In the genomic region with DNA sequence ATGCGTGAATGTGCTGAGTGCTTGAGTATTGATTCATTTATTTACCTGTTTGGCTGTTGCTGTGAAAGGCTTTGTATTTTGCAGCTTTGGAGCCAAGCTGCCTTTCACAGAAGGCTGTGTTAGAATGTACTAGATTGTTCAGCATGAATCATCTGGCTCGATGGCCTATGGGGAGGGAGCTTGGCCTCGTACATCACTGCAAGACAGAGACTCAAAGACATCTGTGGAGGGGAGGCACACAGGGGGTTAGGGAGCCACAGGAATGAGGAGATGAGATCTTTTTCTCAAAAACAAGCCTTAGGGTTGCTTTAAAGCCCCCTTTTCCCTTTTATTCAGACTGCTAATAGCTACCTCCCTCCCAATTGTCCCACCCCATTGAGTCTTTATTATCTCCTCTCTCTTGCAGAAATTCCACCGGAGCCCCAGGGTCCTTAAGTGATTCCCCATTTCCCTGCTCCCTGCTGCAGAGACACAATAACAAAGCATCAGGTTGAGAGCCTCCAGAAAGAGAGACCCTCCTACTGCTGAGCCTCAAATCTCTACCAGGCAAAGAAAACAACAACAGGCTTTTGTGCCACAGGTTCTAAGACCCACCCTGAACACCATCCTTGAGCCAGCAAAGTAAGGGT, we compare ENCODE assay signal across 16 cellular contexts.
A peak's percentile ranks its signal among the peaks of the same experiment; 100 is the strongest.
DNase-seq lines count a peak whose midpoint lies in the region; ATAC-seq and TF ChIP-seq lines count a peak whose summit lies in the region.
"Had no signal": no experiment of that assay in that cellular context is flagged by ENCODE, and none has a peak within 500 bp of the region (broad histone marks: within the 10 kb centered on the region; RNA-seq: fewer than 3 reads in every experiment).

No MANE protein-coding gene starts in this region.

- no peaks in the 10 kb centered on the region for H3K36me3 Mint-ChIP-seq in endodermal cell (ENCODE audit: low read depth)

- H2AFZ ChIP-seq in PC-3 (ENCODE audit: low read length): no peak overlapping the region

- H3K4me2 ChIP-seq in PC-3 (ENCODE audit: low read length): peak overlapping the region; percentile 66

- H3K27me3 Mint-ChIP-seq in endodermal cell (ENCODE audit: insufficient read depth): no peaks in the 10 kb centered on the region

- ATAC-seq in PC-3 (peak; percentile 70), esophagus mucosa (peak; percentile 31), upper lobe of right lung (no peak), HG02840 (IDR thresholded peaks at IDR 0.05; ENCODE audit: low FRiP score, unreplicated experiment) (no peak), HG03025 (IDR thresholded peaks at IDR 0.05; ENCODE audit: low FRiP score, unreplicated experiment) (no peak)
- ATAC-seq: SK-N-SH treated with all-trans-retinoic acid at 6 μM for 48 hours had no signal

- peak in 8 of 14 donors; percentile 9 to 64 (median 33) for DNase-seq in C1 segment of cervical spinal cord (lab: John Stamatoyannopoulos, UW)
- peak; percentile 79 for DNase-seq in PC-3
- peak; percentile 49 for DNase-seq in middle frontal gyrus (ENCODE audit: extremely low spot score, low spot score)
- DNase-seq in endodermal cell: no peak
- no peak for DNase-seq in upper lobe of right lung
- DNase-seq: activated CD4-positive, alpha-beta T cell treated with anti-CD3 and anti-CD28 coated beads for 1 hour; DND-41; glutamatergic neuron; NCI-H526 had no signal

- H3K4me3 Mint-ChIP-seq in endodermal cell: no peak overlapping the region
- H3K4me3 Mint-ChIP-seq: activated T-helper 1 cell treated with anti-CD3 and anti-CD28 coated beads, Interleukin-12 subunit alpha, Interleukin-12 subunit beta, Interleukin-2, Interleukin-4 antibody, amounts not matched to agents 30 ng/mL and 10 ng/mL and 1 ng/mL, durations not matched to agents 14 hours and 24 hours and 36 hours had no signal

- H3K27ac ChIP-seq in PC-3 (ENCODE audit: low read length): peak overlapping the region; percentile 64
- H3K27ac ChIP-seq in endodermal cell (ENCODE audit: low read depth, low read length): no peak overlapping the region
- H3K27ac ChIP-seq in upper lobe of right lung: no peak overlapping the region
- H3K27ac ChIP-seq: right atrium auricular region, thoracic aorta had no signal

- BruUV-seq in PC-3 (replicated peaks; lab: Mats Ljungman, UMichigan): no TSS peak

- H4K20me1 ChIP-seq in PC-3 (ENCODE audit: low read length): no peaks in the 10 kb centered on the region

- no peaks in the 10 kb centered on the region for H3K9me2 ChIP-seq in PC-3 (replicated peaks; ENCODE audit: low read length)

- CTCF ChIA-PET in PC-3 (lab: Charles Lee): no interaction called here

- H3K4me1 Mint-ChIP-seq in endodermal cell: peaks cover 15% of the 10 kb centered on the region

- intact Hi-C loops in PC-3 (cut with micrococcal nuclease): no loop called here
- intact Hi-C loops in upper lobe of right lung (cut with DNase I): no loop called here

- H3K79me2 ChIP-seq in PC-3 (ENCODE audit: low read length): no peaks in the 10 kb centered on the region

- WGBS in endodermal cell (ENCODE audit: insufficient coverage in 1 of 2, insufficient read length in 1 of 2), 2 experiments: 44 to 58% methylated on average over 4 of the region's 4 CpGs

- H3K9me3 ChIP-seq in PC-3 (ENCODE audit: low read length) (no peaks in the 10 kb centered on the region), endodermal cell (ENCODE audit: control insufficient read depth, low read length) (peaks cover 6% of the 10 kb centered on the region), upper lobe of right lung (no peaks in the 10 kb centered on the region)
- H3K9me3 ChIP-seq: right atrium auricular region, thoracic aorta had no signal

- TF ChIP-seq CTCF in PC-3 (conservative IDR thresholded peaks at IDR 0.05; ENCODE audit: low read depth, low read length) (no peak), endodermal cell (conservative IDR thresholded peaks at IDR 0.05) (no peak), upper lobe of right lung (IDR thresholded peaks at IDR 0.05) (no peak)

- H3K27ac Mint-ChIP-seq in endodermal cell: no peak overlapping the region
- H3K27ac Mint-ChIP-seq: activated T-helper 1 cell treated with anti-CD3 and anti-CD28 coated beads, Interleukin-12 subunit alpha, Interleukin-12 subunit beta, Interleukin-2, Interleukin-4 antibody, amounts not matched to agents 30 ng/mL and 10 ng/mL and 1 ng/mL, durations not matched to agents 14 hours and 24 hours and 36 hours had no signal

- no peaks in the 10 kb centered on the region for H3K9me3 Mint-ChIP-seq in endodermal cell
- H3K9me3 Mint-ChIP-seq: activated T-helper 1 cell treated with anti-CD3 and anti-CD28 coated beads, Interleukin-12 subunit alpha, Interleukin-12 subunit beta, Interleukin-2, Interleukin-4 antibody, amounts not matched to agents 30 ng/mL and 10 ng/mL and 1 ng/mL, durations not matched to agents 14 hours and 24 hours and 36 hours had no signal

- no peak overlapping the region for H3K4me3 ChIP-seq in PC-3 (ENCODE audit: low read length)
- H3K4me3 ChIP-seq in endodermal cell (ENCODE audit: low read length): no peak overlapping the region
- H3K4me3 ChIP-seq in upper lobe of right lung: no peak overlapping the region
- H3K4me3 ChIP-seq: right atrium auricular region, thoracic aorta had no signal

- H3K9ac ChIP-seq in PC-3 (ENCODE audit: low read length) (no peak overlapping the region), endodermal cell (ENCODE audit: extremely low read depth, low read length, poor library complexity, severe bottlenecking) (no peak overlapping the region)

- H3F3A ChIP-seq in PC-3 (ENCODE audit: low read length, unreplicated experiment): no peaks in the 10 kb centered on the region

- no peaks in the 10 kb centered on the region for H3K36me3 ChIP-seq in PC-3 (ENCODE audit: low read depth, low read length)
- H3K36me3 ChIP-seq in endodermal cell (ENCODE audit: control insufficient read depth, insufficient read depth, low read length): no peaks in the 10 kb centered on the region
- no peaks in the 10 kb centered on the region for H3K36me3 ChIP-seq in upper lobe of right lung
- H3K36me3 ChIP-seq: right atrium auricular region, thoracic aorta had no signal

- POLR2A ChIA-PET in PC-3 (lab: Charles Lee; ENCODE audit: unreplicated experiment): no interaction called here

- no peaks in the 10 kb centered on the region for H3K27me3 ChIP-seq in PC-3 (ENCODE audit: low read length)
- H3K27me3 ChIP-seq in endodermal cell (ENCODE audit: control insufficient read depth, insufficient read depth, low read length, poor library complexity, severe bottlenecking): no peaks in the 10 kb centered on the region
- H3K27me3 ChIP-seq in upper lobe of right lung: no peaks in the 10 kb centered on the region
- H3K27me3 ChIP-seq: right atrium auricular region had no signal

- H3K4me1 ChIP-seq in PC-3 (ENCODE audit: insufficient read depth, low read length): peaks cover 23% of the 10 kb centered on the region
- peaks cover 11% of the 10 kb centered on the region for H3K4me1 ChIP-seq in endodermal cell (ENCODE audit: control insufficient read depth, insufficient read depth, low read length)
- H3K4me1 ChIP-seq in upper lobe of right lung: no peaks in the 10 kb centered on the region
- H3K4me1 ChIP-seq: right atrium auricular region had no signal

Comparison
In these comparisons a context has a peak if more than half of its experiments do, and no peak if none do; other contexts are left out.
1. DNase-seq: peak in C1 segment of cervical spinal cord (8 of 14), PC-3 (single experiment) and middle frontal gyrus (single experiment); none in endodermal cell (single experiment) and upper lobe of right lung (single experiment).
2. ATAC-seq: peak in PC-3 (single experiment) and esophagus mucosa (single experiment); none in upper lobe of right lung (single experiment), HG02840 (single experiment) and HG03025 (single experiment).